In the genomic region with DNA sequence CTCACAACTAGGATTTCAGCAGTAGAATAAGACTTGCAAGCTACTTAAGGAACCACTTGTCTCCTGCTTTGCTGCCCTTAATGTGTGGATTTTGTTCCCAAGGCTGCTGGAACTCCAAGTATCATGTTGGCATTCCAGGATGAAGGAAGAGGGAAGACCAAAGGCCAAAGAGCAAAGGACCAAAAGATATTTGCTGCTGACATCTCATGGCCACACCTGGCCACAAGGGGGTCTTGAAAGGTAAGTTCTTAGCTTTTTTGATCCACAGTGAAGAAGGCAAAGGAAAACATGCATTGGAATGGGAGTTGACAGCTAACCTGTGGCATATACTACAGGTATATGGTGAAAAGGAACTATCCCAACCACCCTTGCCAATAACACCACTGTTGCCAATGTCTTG, we compare ENCODE assay signal across 30 cellular contexts. TPM values are rescaled to one million over a fixed set of nuclear protein-coding genes. Genes with fewer than 3 reads are reported as not detected.
DNase-seq lines count a peak whose midpoint lies in the region; ATAC-seq and TF ChIP-seq lines count a peak whose summit lies in the region.
"Had no signal": no experiment of that assay in that cellular context is flagged by ENCODE, and none has a peak within 500 bp of the region (broad histone marks: within the 10 kb centered on the region; RNA-seq: fewer than 3 reads in every experiment).

No MANE protein-coding gene starts in this region.

- H3K4me1 ChIP-seq in breast epithelium (peaks cover 0 to 5% of the 10 kb centered on the region in 2 donors), lower lobe of right lung (peaks cover 19% of the 10 kb centered on the region)

- H3K27ac ChIP-seq in breast epithelium (no peak overlapping the region), substantia nigra (ENCODE audit: low read depth, low read length, poor library complexity, severe bottlenecking) (no peak overlapping the region), lower lobe of right lung (no peak overlapping the region)
- H3K27ac ChIP-seq: C4-2B, esophagus muscularis mucosa, SK-N-MC had no signal

- intact Hi-C loops in MCF 10A (cut with micrococcal nuclease), result no loop called here
- intact Hi-C loops in breast epithelium (cut with DNase I; ENCODE audit: low total_unique reads), result loop anchor here (10.0 kb wide), 1 partner anchor 78 kb away; no protein-coding TSS in a partner anchor
- intact Hi-C loops in lower lobe of right lung (cut with DNase I), result loop anchor here (5.0 kb wide), 1 partner anchor 81 kb away; no protein-coding TSS in a partner anchor

- H3K4me1 Mint-ChIP-seq in MCF 10A (ENCODE audit: insufficient read depth, unreplicated experiment), result no peaks in the 10 kb centered on the region

- no peak for TF ChIP-seq POLR2A in breast epithelium (IDR thresholded peaks at IDR 0.05)

- BruUV-seq in MCF 10A (replicated peaks; lab: Mats Ljungman, UMichigan), result no TSS peak

- no peak for ATAC-seq in GM21381 (IDR thresholded peaks at IDR 0.05; ENCODE audit: unreplicated experiment)
- ATAC-seq in lower lobe of right lung, result no peak
- ATAC-seq: K562; naive thymus-derived CD8-positive, alpha-beta T cell; stimulated activated naive B cell treated with anti-CD40 and anti-IgM and Interleukin-4, amounts not matched to agents 10 μg/mL and 1 μg/mL and 100 μg/mL, for 72 hours had no signal

- CTCF ChIA-PET in MCF 10A (lab: Yijun Ruan, JAX), result interaction anchor here (0.7 to 6.7 kb wide), 36 partner anchors 8 to 311 kb away, joined by 3 to 205 read pairs (median 8); partner anchors contain the start of gene LAPTM4A

- H3K4me3 Mint-ChIP-seq in MCF 10A (ENCODE audit: unreplicated experiment), result no peak overlapping the region
- H3K4me3 Mint-ChIP-seq: activated CD4-positive, alpha-beta memory T cell treated with anti-CD3 and anti-CD28 coated beads, Interleukin-2, amount 10 ng/mL, durations not matched to agents 7 days and 5 days; activated T-helper 1 cell treated with anti-CD3 and anti-CD28 coated beads, Interleukin-12 subunit alpha, Interleukin-12 subunit beta, Interleukin-2, Interleukin-4 antibody, amounts not matched to agents 30 ng/mL and 10 ng/mL and 1 ng/mL, durations not matched to agents 14 hours and 24 hours and 36 hours; central memory CD8-positive, alpha-beta T cell; naive thymus-derived CD8-positive, alpha-beta T cell; stimulated activated naive B cell treated with anti-CD40 and anti-IgM and Interleukin-4, amounts not matched to agents 10 μg/mL and 1 μg/mL and 100 μg/mL, for 72 hours; type B pancreatic cell had no signal

- no peak overlapping the region for H3K4me3 ChIP-seq in breast epithelium
- H3K4me3 ChIP-seq in epithelial cell of proximal tubule (ENCODE audit: low read depth, low read length), result no peak overlapping the region
- H3K4me3 ChIP-seq in lower lobe of right lung, result no peak overlapping the region
- H3K4me3 ChIP-seq: esophagus muscularis mucosa, K562, SK-N-MC had no signal

- H3K36me3 ChIP-seq in breast epithelium (no peaks in the 10 kb centered on the region), lower lobe of right lung (no peaks in the 10 kb centered on the region)
- H3K36me3 ChIP-seq: esophagus muscularis mucosa had no signal

- H3K27me3 Mint-ChIP-seq in MCF 10A (ENCODE audit: insufficient read depth, unreplicated experiment), result no peaks in the 10 kb centered on the region

- no peaks in the 10 kb centered on the region for H3K36me3 Mint-ChIP-seq in MCF 10A (ENCODE audit: insufficient read depth, unreplicated experiment)

- H3K27me3 ChIP-seq in breast epithelium, result no peaks in the 10 kb centered on the region
- H3K27me3 ChIP-seq in lower lobe of right lung (ENCODE audit: low read depth), result peaks cover 5% of the 10 kb centered on the region

- H3K9me3 Mint-ChIP-seq in MCF 10A (ENCODE audit: unreplicated experiment), result peaks cover 7% of the 10 kb centered on the region

- peaks cover 0 to 2% of the 10 kb centered on the region in 2 donors for H3K9me3 ChIP-seq in breast epithelium
- no peaks in the 10 kb centered on the region for H3K9me3 ChIP-seq in lower lobe of right lung

- H3K27ac Mint-ChIP-seq in MCF 10A (ENCODE audit: low read depth, unreplicated experiment), result no peak overlapping the region
- H3K27ac Mint-ChIP-seq: activated CD4-positive, alpha-beta memory T cell treated with anti-CD3 and anti-CD28 coated beads, Interleukin-2, amount 10 ng/mL, durations not matched to agents 7 days and 5 days; activated T-helper 1 cell treated with anti-CD3 and anti-CD28 coated beads, Interleukin-12 subunit alpha, Interleukin-12 subunit beta, Interleukin-2, Interleukin-4 antibody, amounts not matched to agents 30 ng/mL and 10 ng/mL and 1 ng/mL, durations not matched to agents 14 hours and 24 hours and 36 hours; stimulated activated naive B cell treated with anti-CD40 and anti-IgM and Interleukin-4, amounts not matched to agents 10 μg/mL and 1 μg/mL and 100 μg/mL, for 72 hours; type B pancreatic cell had no signal

- POLR2A ChIA-PET in MCF 10A (lab: Yijun Ruan, JAX), result interaction anchor here (0.5 to 4.1 kb wide), 7 partner anchors 22 to 79 kb away, joined by 3 to 49 read pairs (median 9); partner anchors contain the start of genes LAPTM4A and WDR35

- TF ChIP-seq CTCF in MCF 10A (IDR thresholded peaks at IDR 0.05; ENCODE audit: unreplicated experiment) (no peak), breast epithelium (IDR thresholded peaks at IDR 0.05) (no peak), epithelial cell of proximal tubule (conservative IDR thresholded peaks at IDR 0.05; ENCODE audit: low read depth, low read length) (peak; percentile 27), lower lobe of right lung (IDR thresholded peaks at IDR 0.05) (no peak)

- DNase-seq in MCF 10A (ENCODE audit: unreplicated experiment) (peak; percentile 14), breast epithelium (ENCODE audit: low spot score in 2 of 2) (no peak), NCI-H69 (lab: John Stamatoyannopoulos, UW) (peak; percentile 3), epithelial cell of proximal tubule (ENCODE audit: low read depth) (no peak), substantia nigra (lab: John Stamatoyannopoulos, UW) (no peak), lower lobe of right lung (no peak)
- DNase-seq in activated naive CD4-positive, alpha-beta T cell treated with anti-CD3 and anti-CD28 coated beads, Interleukin-2, amount 50 U/mL, for 16 hours, result no peak
- DNase-seq: 8988T; activated CD4-positive, alpha-beta memory T cell treated with anti-CD3 and anti-CD28 coated beads, Interleukin-2, amount 10 ng/mL, durations not matched to agents 7 days and 5 days; activated CD4-positive, alpha-beta T cell treated with anti-CD3 and anti-CD28 coated beads for 1 hour; activated CD8-positive, alpha-beta memory T cell treated with anti-CD3 and anti-CD28 coated beads, Interleukin-2, amount 50 U/mL, for 48 hours; activated naive CD4-positive, alpha-beta T cell treated with Interleukin-2 at 50 U/mL for 16 hours; DMS79 treated with DMSO at 0.1 percent for 48 hours; foreskin fibroblast; head of caudate nucleus; naive thymus-derived CD8-positive, alpha-beta T cell; NCI-H1105 treated with DMSO at 0.1 percent for 48 hours; NCI-H187 treated with DMSO at 0.1 percent for 48 hours; NCI-H510A treated with DMSO at 0.1 percent for 48 hours; stimulated activated naive B cell treated with anti-CD40 and anti-IgM and Interleukin-4, amounts not matched to agents 10 μg/mL and 1 μg/mL and 100 μg/mL, for 72 hours had no signal

RNA-seq across cellular contexts. Expression of gene MATN3, which starts 3.9 kb away (rescaled TPM):
- total RNA-seq in MCF 10A (2022) (0.83 and 0.98 TPM in 2 replicates), breast epithelium (1 to 10 TPM; 1.3 to 2.9 (median 2.6) TPM), epithelial cell of proximal tubule (9.7 and 9.8 TPM in 2 replicates), lower lobe of right lung (8.1 TPM)
- total RNA-seq: activated CD4-positive, alpha-beta memory T cell treated with anti-CD3 and anti-CD28 coated beads, Interleukin-2, amount 10 ng/mL, durations not matched to agents 7 days and 5 days; activated T-helper 1 cell treated with anti-CD3 and anti-CD28 coated beads, Interleukin-12 subunit alpha, Interleukin-12 subunit beta, Interleukin-2, Interleukin-4 antibody, amounts not matched to agents 30 ng/mL and 10 ng/mL and 1 ng/mL, durations not matched to agents 14 hours and 24 hours and 36 hours; K562; mononuclear cell; naive thymus-derived CD8-positive, alpha-beta T cell; T-helper 1 cell treated with Interleukin-12 subunit alpha and Interleukin-12 subunit beta and Interleukin-4 antibody, amounts not matched to agents 30 ng/mL and 1 ng/mL, for 36 hours had no signal

RNA-seq across cellular contexts. Expression of gene WDR35, which starts 26.4 kb away (rescaled TPM):
- total RNA-seq in MCF 10A (2022), result 13.2 and 17.5 TPM in 2 replicates
- 10 to 100 TPM; 12.5 to 18.7 (median 17.7) TPM for total RNA-seq in breast epithelium
- 5.2 and 11.3 TPM in 2 replicates for total RNA-seq in epithelial cell of proximal tubule
- 8.8 TPM for total RNA-seq in lower lobe of right lung

RNA-seq across cellular contexts. Expression of gene LAPTM4A, which starts 35.1 kb away (rescaled TPM):
- total RNA-seq in MCF 10A (2022) (145 and 160 TPM in 2 replicates), breast epithelium (100 to 1,000 TPM; 199 to 349 (median 264) TPM), epithelial cell of proximal tubule (127 and 128 TPM in 2 replicates), lower lobe of right lung (223 TPM)

Comparison
In these comparisons a context has a peak if more than half of its experiments do, and no peak if none do; other contexts are left out.
1. DNase-seq: peak in MCF 10A (single experiment) and NCI-H69 (single experiment); none in breast epithelium (0 of 2), epithelial cell of proximal tubule (single experiment), substantia nigra (0 of 49), lower lobe of right lung (single experiment) and activated naive CD4-positive, alpha-beta T cell treated with anti-CD3 and anti-CD28 coated beads, Interleukin-2, amount 50 U/mL, for 16 hours (single experiment).